14 cellular contexts compared by ENCODE assay signal in genomic region chr2:70371753-70372152, GRCh38.
DNase-seq lines count a peak whose midpoint lies in the region; ATAC-seq and TF ChIP-seq lines count a peak whose summit lies in the region.
"Had no signal": no experiment of that assay in that cellular context is flagged by ENCODE, and none has a peak within 500 bp of the region (broad histone marks: within the 10 kb centered on the region; RNA-seq: fewer than 3 reads in every experiment).

No MANE protein-coding gene starts in this region.

- H3K36me3 ChIP-seq in adipocyte (ENCODE audit: control insufficient read depth, insufficient read depth, low read length, severe bottlenecking) (no peaks in the 10 kb centered on the region), left lung (no peaks in the 10 kb centered on the region), OCI-LY7 (ENCODE audit: insufficient read depth, low read length) (no peaks in the 10 kb centered on the region), vagina (no peaks in the 10 kb centered on the region)
- H3K36me3 ChIP-seq: BLaER1 treated with 17β-estradiol and CSF1 and Interleukin-3, amounts not matched to agents 10 nM and 100 nM had no signal

- POLR2A ChIA-PET in AG04449 (lab: Yijun Ruan, JAX): no interaction called here
- POLR2A ChIA-PET in OCI-LY7 (lab: Charles Lee): no interaction called here

- no peaks in the 10 kb centered on the region for H3K9me2 ChIP-seq in OCI-LY7 (ENCODE audit: insufficient read depth, low read length)

- H3K4me3 ChIP-seq in AG04449 (ENCODE audit: low read depth, low read length) (no peak overlapping the region), adipocyte (ENCODE audit: low read length) (peak overlapping the region; percentile 7), foreskin fibroblast (ENCODE audit: low read depth in 1 of 2, low read length in 2 of 2) (no peak overlapping the region), left lung (no peak overlapping the region), OCI-LY7 (ENCODE audit: low read depth, low read length, poor library complexity, severe bottlenecking) (no peak overlapping the region), vagina (no peak overlapping the region)
- H3K4me3 ChIP-seq: BLaER1 treated with 17β-estradiol and CSF1 and Interleukin-3, amounts not matched to agents 10 nM and 100 nM had no signal

- peak overlapping the region; percentile 70 for H3K4me3 Mint-ChIP-seq in HFFc6
- H3K4me3 Mint-ChIP-seq: stimulated activated memory B cell treated with anti-CD40 and anti-IgM and Interleukin-4, amounts not matched to agents 10 μg/mL and 1 μg/mL and 100 μg/mL, for 72 hours had no signal

- no peak overlapping the region for H3K9ac ChIP-seq in adipocyte (ENCODE audit: low read length)
- H3K9ac ChIP-seq: BLaER1 treated with 17β-estradiol and CSF1 and Interleukin-3, amounts not matched to agents 10 nM and 100 nM had no signal

- H4K20me1 ChIP-seq in OCI-LY7 (ENCODE audit: insufficient read depth, low read length): no peaks in the 10 kb centered on the region
- H4K20me1 ChIP-seq: BLaER1 treated with 17β-estradiol and CSF1 and Interleukin-3, amounts not matched to agents 10 nM and 100 nM had no signal

- no peak for TF ChIP-seq POLR2A in vagina (IDR thresholded peaks at IDR 0.05)

- H3K4me1 Mint-ChIP-seq in HFFc6 (ENCODE audit: low read depth): peaks cover 49% of the 10 kb centered on the region
- H3K4me1 Mint-ChIP-seq: stimulated activated memory B cell treated with anti-CD40 and anti-IgM and Interleukin-4, amounts not matched to agents 10 μg/mL and 1 μg/mL and 100 μg/mL, for 72 hours had no signal

- TF ChIP-seq CTCF in AG04449 (IDR thresholded peaks at IDR 0.05; ENCODE audit: insufficient read depth, low read length, missing control alignments): no peak
- no peak for TF ChIP-seq CTCF in HFFc6 (IDR thresholded peaks at IDR 0.05)
- no peak for TF ChIP-seq CTCF in foreskin fibroblast (IDR thresholded peaks at IDR 0.05; ENCODE audit: low read depth, low read length)
- no peak for TF ChIP-seq CTCF in left lung (IDR thresholded peaks at IDR 0.05)
- no peak for TF ChIP-seq CTCF in OCI-LY7 (conservative IDR thresholded peaks at IDR 0.05; ENCODE audit: low read length)
- no peak for TF ChIP-seq CTCF in vagina (IDR thresholded peaks at IDR 0.05)

- intact Hi-C loops in left lung (cut with DNase I) (no loop called here), OCI-LY7 (cut with micrococcal nuclease; ENCODE audit: unreplicated experiment) (no loop called here), vagina (cut with DNase I) (no loop called here)

- H3K4me2 ChIP-seq in OCI-LY7 (ENCODE audit: low read length): no peak overlapping the region
- H3K4me2 ChIP-seq: BLaER1 treated with 17β-estradiol and CSF1 and Interleukin-3, amounts not matched to agents 10 nM and 100 nM had no signal

- no peak overlapping the region for H2AFZ ChIP-seq in OCI-LY7 (ENCODE audit: low read length)

- DNase-seq in AG04449 (ENCODE audit: low read depth, low spot score) (peak; percentile 12), HFFc6 (peak; percentile 87), adipocyte (ENCODE audit: low read depth) (no peak), foreskin fibroblast (peak; percentile 45 to 49), NCI-H1105 (lab: John Stamatoyannopoulos, UW) (no peak), left lung (no peak), OCI-LY7 (ENCODE audit: low spot score) (no peak), vagina (ENCODE audit: extremely low spot score in 2 of 2) (no peak)
- DNase-seq: activated T-cell treated with anti-CD3 and anti-CD28 coated beads for 4 hours; effector memory CD4-positive, alpha-beta T cell; midbrain; NCI-H187 had no signal

- peak overlapping the region; percentile 99 for H3K27ac Mint-ChIP-seq in HFFc6
- H3K27ac Mint-ChIP-seq: stimulated activated memory B cell treated with anti-CD40 and anti-IgM and Interleukin-4, amounts not matched to agents 10 μg/mL and 1 μg/mL and 100 μg/mL, for 72 hours had no signal

- H3K4me1 ChIP-seq in adipocyte (ENCODE audit: control insufficient read depth, insufficient read depth, low read length) (no peaks in the 10 kb centered on the region), left lung (no peaks in the 10 kb centered on the region), OCI-LY7 (ENCODE audit: insufficient read depth, low read length, poor library complexity, severe bottlenecking) (no peaks in the 10 kb centered on the region), vagina (no peaks in the 10 kb centered on the region)
- H3K4me1 ChIP-seq: BLaER1 treated with 17β-estradiol and CSF1 and Interleukin-3, amounts not matched to agents 10 nM and 100 nM had no signal

- H3K27me3 ChIP-seq in adipocyte (replicated peaks; ENCODE audit: control insufficient read depth, insufficient read depth, low read length) (no peaks in the 10 kb centered on the region), left lung (no peaks in the 10 kb centered on the region), vagina (no peaks in the 10 kb centered on the region)
- H3K27me3 ChIP-seq: BLaER1 treated with 17β-estradiol and CSF1 and Interleukin-3, amounts not matched to agents 10 nM and 100 nM had no signal

- H3K9me3 Mint-ChIP-seq in HFFc6: peaks cover 15% of the 10 kb centered on the region
- H3K9me3 Mint-ChIP-seq: stimulated activated memory B cell treated with anti-CD40 and anti-IgM and Interleukin-4, amounts not matched to agents 10 μg/mL and 1 μg/mL and 100 μg/mL, for 72 hours had no signal

- no TSS peak for BruUV-seq in OCI-LY7 (replicated peaks; lab: Mats Ljungman, UMichigan)

- H3K36me3 Mint-ChIP-seq in HFFc6 (ENCODE audit: low read depth): peaks cover 12% of the 10 kb centered on the region
- H3K36me3 Mint-ChIP-seq: stimulated activated memory B cell treated with anti-CD40 and anti-IgM and Interleukin-4, amounts not matched to agents 10 μg/mL and 1 μg/mL and 100 μg/mL, for 72 hours had no signal

- H3K9me3 ChIP-seq in adipocyte (ENCODE audit: control insufficient read depth, low read length) (no peaks in the 10 kb centered on the region), left lung (no peaks in the 10 kb centered on the region), OCI-LY7 (ENCODE audit: low read length) (no peaks in the 10 kb centered on the region), vagina (no peaks in the 10 kb centered on the region)

- H3K27ac ChIP-seq in left lung (no peak overlapping the region), OCI-LY7 (ENCODE audit: low read depth, low read length, poor library complexity, severe bottlenecking) (no peak overlapping the region), vagina (no peak overlapping the region)
- H3K27ac ChIP-seq: BLaER1 treated with 17β-estradiol and CSF1 and Interleukin-3, amounts not matched to agents 10 nM and 100 nM had no signal

- no peak for ATAC-seq in left lung
- ATAC-seq: stimulated activated memory B cell treated with anti-CD40 and anti-IgM and Interleukin-4, amounts not matched to agents 10 μg/mL and 1 μg/mL and 100 μg/mL, for 72 hours had no signal

- peaks cover 2% of the 10 kb centered on the region; the same call in 1 of the 2 replicates for H3K27me3 Mint-ChIP-seq in HFFc6 (ENCODE audit: insufficient read depth)

- CTCF ChIA-PET in AG04449 (lab: Yijun Ruan, JAX): interaction anchor here (0.9 kb wide), 1 partner anchor 68 kb away, joined by 3 read pairs; no protein-coding TSS in a partner anchor
- CTCF ChIA-PET in OCI-LY7 (lab: Charles Lee; ENCODE audit: unreplicated experiment): no interaction called here

- H3K79me2 ChIP-seq in OCI-LY7 (ENCODE audit: insufficient read depth, low read depth, low read length): no peaks in the 10 kb centered on the region

Comparison
In these comparisons a context has a peak if more than half of its experiments do, and no peak if none do; other contexts are left out.
1. DNase-seq: peak in AG04449 (single experiment), HFFc6 (single experiment) and foreskin fibroblast (2 of 2); none in adipocyte (single experiment), NCI-H1105 (single experiment), left lung (0 of 2), OCI-LY7 (single experiment) and vagina (0 of 2).